ENCODE assay signal across 2 cellular contexts in genomic region chr17:72424505-72425117, GRCh38.
TF ChIP-seq lines count a peak whose summit lies in the region.

No MANE protein-coding gene starts in this region.

TF ChIP-seq in IMR-90, 13 proteins besides CTCF, POLR2A, EP300 and RAD21 (continued from another document):
- TF ChIP-seq USF2 (IDR thresholded peaks at IDR 0.05; ENCODE audit: low read depth, low read length) (no peak), CEBPB (IDR thresholded peaks at IDR 0.05; ENCODE audit: low read depth, low read length) (no peak), SMC3 (IDR thresholded peaks at IDR 0.05; ENCODE audit: low read depth, low read length) (no peak)
TF ChIP-seq in IMR-90: peak in this region for 0.

TF ChIP-seq in WTC11, 78 proteins besides CTCF, POLR2A, EP300 and RAD21 (continued from another document):
- TF ChIP-seq ZBTB43 (CRISPR knock-in tag; IDR thresholded peaks at IDR 0.05) (no peak), USF2 (CRISPR knock-in tag; IDR thresholded peaks at IDR 0.05) (no peak), RORB (CRISPR knock-in tag; IDR thresholded peaks at IDR 0.05) (no peak), TCF7 (CRISPR knock-in tag; IDR thresholded peaks at IDR 0.05; ENCODE audit: low read depth) (no peak), E2F4 (CRISPR knock-in tag; IDR thresholded peaks at IDR 0.05; ENCODE audit: borderline replicate concordance, low read depth) (no peak), TEAD1 (CRISPR knock-in tag; IDR thresholded peaks at IDR 0.05) (no peak), ZMAT4 (CRISPR knock-in tag; IDR thresholded peaks at IDR 0.05) (no peak), MXD4 (CRISPR knock-in tag; IDR thresholded peaks at IDR 0.05; ENCODE audit: borderline replicate concordance) (no peak), NR2C2 (CRISPR knock-in tag; IDR thresholded peaks at IDR 0.05) (no peak), ATF1 (CRISPR knock-in tag; IDR thresholded peaks at IDR 0.05) (no peak), PRRX2 (CRISPR knock-in tag; IDR thresholded peaks at IDR 0.05) (no peak), CREB1 (CRISPR knock-in tag; IDR thresholded peaks at IDR 0.05) (no peak), SOX15 (CRISPR knock-in tag; IDR thresholded peaks at IDR 0.05) (no peak), ZSCAN18 (CRISPR knock-in tag; IDR thresholded peaks at IDR 0.05) (no peak), AR (CRISPR knock-in tag; IDR thresholded peaks at IDR 0.05) (no peak), NR3C1 (CRISPR knock-in tag; conservative IDR thresholded peaks at IDR 0.05; ENCODE audit: low read depth) (no peak)
